In genomic region chr2:161030260-161031063, GRCh38 we compare ENCODE assay signal across 1 cellular context.
TF ChIP-seq lines count a peak whose summit lies in the region.

No MANE protein-coding gene starts in this region.

TF ChIP-seq in GM23338, 12 proteins besides CTCF, POLR2A, EP300 and RAD21 (continued from another document):
- TF ChIP-seq, protein P1, sequence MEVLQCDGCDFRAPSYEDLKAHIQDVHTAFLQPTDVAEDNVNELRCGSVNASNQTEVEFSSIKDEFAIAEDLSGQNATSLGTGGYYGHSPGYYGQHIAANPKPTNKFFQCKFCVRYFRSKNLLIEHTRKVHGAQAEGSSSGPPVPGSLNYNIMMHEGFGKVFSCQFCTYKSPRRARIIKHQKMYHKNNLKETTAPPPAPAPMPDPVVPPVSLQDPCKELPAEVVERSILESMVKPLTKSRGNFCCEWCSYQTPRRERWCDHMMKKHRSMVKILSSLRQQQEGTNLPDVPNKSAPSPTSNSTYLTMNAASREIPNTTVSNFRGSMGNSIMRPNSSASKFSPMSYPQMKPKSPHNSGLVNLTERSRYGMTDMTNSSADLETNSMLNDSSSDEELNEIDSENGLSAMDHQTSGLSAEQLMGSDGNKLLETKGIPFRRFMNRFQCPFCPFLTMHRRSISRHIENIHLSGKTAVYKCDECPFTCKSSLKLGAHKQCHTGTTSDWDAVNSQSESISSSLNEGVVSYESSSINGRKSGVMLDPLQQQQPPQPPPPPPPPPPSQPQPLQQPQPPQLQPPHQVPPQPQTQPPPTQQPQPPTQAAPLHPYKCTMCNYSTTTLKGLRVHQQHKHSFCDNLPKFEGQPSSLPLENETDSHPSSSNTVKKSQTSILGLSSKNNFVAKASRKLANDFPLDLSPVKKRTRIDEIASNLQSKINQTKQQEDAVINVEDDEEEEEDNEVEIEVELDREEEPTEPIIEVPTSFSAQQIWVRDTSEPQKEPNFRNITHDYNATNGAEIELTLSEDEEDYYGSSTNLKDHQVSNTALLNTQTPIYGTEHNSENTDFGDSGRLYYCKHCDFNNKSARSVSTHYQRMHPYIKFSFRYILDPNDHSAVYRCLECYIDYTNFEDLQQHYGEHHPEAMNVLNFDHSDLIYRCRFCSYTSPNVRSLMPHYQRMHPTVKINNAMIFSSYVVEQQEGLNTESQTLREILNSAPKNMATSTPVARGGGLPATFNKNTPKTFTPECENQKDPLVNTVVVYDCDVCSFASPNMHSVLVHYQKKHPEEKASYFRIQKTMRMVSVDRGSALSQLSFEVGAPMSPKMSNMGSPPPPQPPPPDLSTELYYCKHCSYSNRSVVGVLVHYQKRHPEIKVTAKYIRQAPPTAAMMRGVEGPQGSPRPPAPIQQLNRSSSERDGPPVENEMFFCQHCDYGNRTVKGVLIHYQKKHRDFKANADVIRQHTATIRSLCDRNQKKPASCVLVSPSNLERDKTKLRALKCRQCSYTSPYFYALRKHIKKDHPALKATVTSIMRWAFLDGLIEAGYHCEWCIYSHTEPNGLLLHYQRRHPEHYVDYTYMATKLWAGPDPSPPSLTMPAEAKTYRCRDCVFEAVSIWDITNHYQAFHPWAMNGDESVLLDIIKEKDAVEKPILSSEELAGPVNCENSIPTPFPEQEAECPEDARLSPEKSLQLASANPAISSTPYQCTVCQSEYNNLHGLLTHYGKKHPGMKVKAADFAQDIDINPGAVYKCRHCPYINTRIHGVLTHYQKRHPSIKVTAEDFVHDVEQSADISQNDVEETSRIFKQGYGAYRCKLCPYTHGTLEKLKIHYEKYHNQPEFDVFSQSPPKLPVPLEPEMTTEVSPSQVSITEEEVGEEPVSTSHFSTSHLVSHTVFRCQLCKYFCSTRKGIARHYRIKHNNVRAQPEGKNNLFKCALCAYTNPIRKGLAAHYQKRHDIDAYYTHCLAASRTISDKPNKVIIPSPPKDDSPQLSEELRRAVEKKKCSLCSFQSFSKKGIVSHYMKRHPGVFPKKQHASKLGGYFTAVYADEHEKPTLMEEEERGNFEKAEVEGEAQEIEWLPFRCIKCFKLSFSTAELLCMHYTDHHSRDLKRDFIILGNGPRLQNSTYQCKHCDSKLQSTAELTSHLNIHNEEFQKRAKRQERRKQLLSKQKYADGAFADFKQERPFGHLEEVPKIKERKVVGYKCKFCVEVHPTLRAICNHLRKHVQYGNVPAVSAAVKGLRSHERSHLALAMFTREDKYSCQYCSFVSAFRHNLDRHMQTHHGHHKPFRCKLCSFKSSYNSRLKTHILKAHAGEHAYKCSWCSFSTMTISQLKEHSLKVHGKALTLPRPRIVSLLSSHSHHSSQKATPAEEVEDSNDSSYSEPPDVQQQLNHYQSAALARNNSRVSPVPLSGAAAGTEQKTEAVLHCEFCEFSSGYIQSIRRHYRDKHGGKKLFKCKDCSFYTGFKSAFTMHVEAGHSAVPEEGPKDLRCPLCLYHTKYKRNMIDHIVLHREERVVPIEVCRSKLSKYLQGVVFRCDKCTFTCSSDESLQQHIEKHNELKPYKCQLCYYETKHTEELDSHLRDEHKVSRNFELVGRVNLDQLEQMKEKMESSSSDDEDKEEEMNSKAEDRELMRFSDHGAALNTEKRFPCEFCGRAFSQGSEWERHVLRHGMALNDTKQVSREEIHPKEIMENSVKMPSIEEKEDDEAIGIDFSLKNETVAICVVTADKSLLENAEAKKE (CRISPR knock-in tag; IDR thresholded peaks at IDR 0.05), result no peak
- no peak for TF ChIP-seq NANOG (IDR thresholded peaks at IDR 0.05; ENCODE audit: borderline replicate concordance)
- TF ChIP-seq, protein P2, sequence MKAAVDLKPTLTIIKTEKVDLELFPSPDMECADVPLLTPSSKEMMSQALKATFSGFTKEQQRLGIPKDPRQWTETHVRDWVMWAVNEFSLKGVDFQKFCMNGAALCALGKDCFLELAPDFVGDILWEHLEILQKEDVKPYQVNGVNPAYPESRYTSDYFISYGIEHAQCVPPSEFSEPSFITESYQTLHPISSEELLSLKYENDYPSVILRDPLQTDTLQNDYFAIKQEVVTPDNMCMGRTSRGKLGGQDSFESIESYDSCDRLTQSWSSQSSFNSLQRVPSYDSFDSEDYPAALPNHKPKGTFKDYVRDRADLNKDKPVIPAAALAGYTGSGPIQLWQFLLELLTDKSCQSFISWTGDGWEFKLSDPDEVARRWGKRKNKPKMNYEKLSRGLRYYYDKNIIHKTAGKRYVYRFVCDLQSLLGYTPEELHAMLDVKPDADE (IDR thresholded peaks at IDR 0.05), result no peak
- no peak for TF ChIP-seq CREB1 (CRISPR knock-in tag; IDR thresholded peaks at IDR 0.05; ENCODE audit: low read depth)
- no peak for TF ChIP-seq POLR2AphosphoS5 (IDR thresholded peaks at IDR 0.05; ENCODE audit: low read depth)
